18 cellular contexts compared by ENCODE assay signal in the genomic region with DNA sequence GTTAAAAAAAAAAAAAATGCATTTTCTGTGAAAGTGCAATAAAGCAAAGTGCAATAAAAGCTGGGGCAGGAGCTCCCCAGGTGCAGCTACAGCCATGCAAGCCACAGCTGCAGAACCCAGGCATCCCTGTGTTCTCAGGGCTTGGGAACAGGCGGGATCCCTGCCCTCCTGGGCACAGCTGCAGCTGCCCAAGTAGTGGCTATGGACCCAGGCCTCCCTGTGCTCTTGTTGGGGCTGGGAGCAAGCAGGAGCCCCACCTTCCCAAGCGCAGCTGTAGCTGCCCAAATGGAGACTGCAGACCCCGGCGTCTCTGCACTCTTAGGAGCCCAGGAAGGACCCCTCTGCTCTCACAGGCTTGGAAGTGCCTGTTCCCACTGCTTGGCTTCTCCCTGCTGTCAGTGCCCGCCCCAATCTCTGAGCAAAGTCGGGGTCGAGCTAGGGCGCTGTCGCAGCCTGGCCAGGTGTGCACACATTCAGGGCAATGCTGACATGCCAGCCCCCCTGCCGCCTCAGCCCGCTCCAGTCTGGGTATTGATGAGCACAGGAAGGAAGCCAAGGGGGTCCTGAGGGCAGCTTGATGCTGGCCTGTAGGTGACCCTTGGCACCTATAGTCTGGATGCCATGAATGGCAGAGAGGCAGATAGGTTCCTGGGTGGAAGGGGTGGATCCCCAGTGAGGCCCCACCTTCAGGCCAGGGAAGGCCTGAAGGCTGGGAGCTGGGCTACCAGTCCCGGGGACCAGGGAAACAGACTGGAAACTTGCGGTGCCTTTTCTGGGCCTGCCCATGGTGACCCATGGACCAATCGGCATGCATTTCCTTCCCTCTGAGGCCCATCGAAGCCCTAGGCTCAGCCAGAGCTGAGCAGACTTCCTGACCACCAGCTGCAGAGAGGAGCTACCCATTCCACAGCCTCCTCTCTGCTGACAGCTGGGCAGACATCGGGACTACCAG.
"Had no signal": no experiment of that assay in that cellular context is flagged by ENCODE, and none has a peak within 500 bp of the region (broad histone marks: within the 10 kb centered on the region; RNA-seq: fewer than 3 reads in every experiment).

No MANE protein-coding gene starts in this region.

- H3K4me3 ChIP-seq: K562 had no signal

- H3K27ac Mint-ChIP-seq: IgD-negative memory B cell had no signal

- H3K9me3 ChIP-seq: SK-N-SH had no signal

- H3K9ac ChIP-seq: KMS-11, SK-N-SH had no signal

- H3K36me3 Mint-ChIP-seq: IgD-negative memory B cell had no signal

- H3K27ac ChIP-seq: HL-60, KMS-11 had no signal

- H3K4me3 Mint-ChIP-seq: IgD-negative memory B cell had no signal

- DNase-seq: Kasumi-1, MM.1S, NCI-H1092 treated with DMSO at 0.1 percent for 48 hours, NCI-H1436, NCI-H187, NCI-H2029, NCI-H2171 treated with DMSO at 0.1 percent for 48 hours, NCI-H345, NCI-H524, NCI-H526 treated with DMSO at 0.1 percent for 48 hours, NCI-H748 treated with DMSO at 0.1 percent for 48 hours, Right ventricle myocardium superior, RPMI8226, SK-N-SH had no signal

- ATAC-seq: K562 had no signal
